Comparison of ENCODE assay signal across 1 cellular context in genomic region chrX:1262369-1262768, GRCh38.
TF ChIP-seq lines count a peak whose summit lies in the region.

No MANE protein-coding gene starts in this region.

TF ChIP-seq in GM23338, 12 proteins besides CTCF, POLR2A, EP300 and RAD21 (continued from another document):
- TF ChIP-seq, protein P1, sequence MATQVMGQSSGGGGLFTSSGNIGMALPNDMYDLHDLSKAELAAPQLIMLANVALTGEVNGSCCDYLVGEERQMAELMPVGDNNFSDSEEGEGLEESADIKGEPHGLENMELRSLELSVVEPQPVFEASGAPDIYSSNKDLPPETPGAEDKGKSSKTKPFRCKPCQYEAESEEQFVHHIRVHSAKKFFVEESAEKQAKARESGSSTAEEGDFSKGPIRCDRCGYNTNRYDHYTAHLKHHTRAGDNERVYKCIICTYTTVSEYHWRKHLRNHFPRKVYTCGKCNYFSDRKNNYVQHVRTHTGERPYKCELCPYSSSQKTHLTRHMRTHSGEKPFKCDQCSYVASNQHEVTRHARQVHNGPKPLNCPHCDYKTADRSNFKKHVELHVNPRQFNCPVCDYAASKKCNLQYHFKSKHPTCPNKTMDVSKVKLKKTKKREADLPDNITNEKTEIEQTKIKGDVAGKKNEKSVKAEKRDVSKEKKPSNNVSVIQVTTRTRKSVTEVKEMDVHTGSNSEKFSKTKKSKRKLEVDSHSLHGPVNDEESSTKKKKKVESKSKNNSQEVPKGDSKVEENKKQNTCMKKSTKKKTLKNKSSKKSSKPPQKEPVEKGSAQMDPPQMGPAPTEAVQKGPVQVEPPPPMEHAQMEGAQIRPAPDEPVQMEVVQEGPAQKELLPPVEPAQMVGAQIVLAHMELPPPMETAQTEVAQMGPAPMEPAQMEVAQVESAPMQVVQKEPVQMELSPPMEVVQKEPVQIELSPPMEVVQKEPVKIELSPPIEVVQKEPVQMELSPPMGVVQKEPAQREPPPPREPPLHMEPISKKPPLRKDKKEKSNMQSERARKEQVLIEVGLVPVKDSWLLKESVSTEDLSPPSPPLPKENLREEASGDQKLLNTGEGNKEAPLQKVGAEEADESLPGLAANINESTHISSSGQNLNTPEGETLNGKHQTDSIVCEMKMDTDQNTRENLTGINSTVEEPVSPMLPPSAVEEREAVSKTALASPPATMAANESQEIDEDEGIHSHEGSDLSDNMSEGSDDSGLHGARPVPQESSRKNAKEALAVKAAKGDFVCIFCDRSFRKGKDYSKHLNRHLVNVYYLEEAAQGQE (IDR thresholded peaks at IDR 0.05; ENCODE audit: unreplicated experiment) = no peak
- TF ChIP-seq, protein P2, sequence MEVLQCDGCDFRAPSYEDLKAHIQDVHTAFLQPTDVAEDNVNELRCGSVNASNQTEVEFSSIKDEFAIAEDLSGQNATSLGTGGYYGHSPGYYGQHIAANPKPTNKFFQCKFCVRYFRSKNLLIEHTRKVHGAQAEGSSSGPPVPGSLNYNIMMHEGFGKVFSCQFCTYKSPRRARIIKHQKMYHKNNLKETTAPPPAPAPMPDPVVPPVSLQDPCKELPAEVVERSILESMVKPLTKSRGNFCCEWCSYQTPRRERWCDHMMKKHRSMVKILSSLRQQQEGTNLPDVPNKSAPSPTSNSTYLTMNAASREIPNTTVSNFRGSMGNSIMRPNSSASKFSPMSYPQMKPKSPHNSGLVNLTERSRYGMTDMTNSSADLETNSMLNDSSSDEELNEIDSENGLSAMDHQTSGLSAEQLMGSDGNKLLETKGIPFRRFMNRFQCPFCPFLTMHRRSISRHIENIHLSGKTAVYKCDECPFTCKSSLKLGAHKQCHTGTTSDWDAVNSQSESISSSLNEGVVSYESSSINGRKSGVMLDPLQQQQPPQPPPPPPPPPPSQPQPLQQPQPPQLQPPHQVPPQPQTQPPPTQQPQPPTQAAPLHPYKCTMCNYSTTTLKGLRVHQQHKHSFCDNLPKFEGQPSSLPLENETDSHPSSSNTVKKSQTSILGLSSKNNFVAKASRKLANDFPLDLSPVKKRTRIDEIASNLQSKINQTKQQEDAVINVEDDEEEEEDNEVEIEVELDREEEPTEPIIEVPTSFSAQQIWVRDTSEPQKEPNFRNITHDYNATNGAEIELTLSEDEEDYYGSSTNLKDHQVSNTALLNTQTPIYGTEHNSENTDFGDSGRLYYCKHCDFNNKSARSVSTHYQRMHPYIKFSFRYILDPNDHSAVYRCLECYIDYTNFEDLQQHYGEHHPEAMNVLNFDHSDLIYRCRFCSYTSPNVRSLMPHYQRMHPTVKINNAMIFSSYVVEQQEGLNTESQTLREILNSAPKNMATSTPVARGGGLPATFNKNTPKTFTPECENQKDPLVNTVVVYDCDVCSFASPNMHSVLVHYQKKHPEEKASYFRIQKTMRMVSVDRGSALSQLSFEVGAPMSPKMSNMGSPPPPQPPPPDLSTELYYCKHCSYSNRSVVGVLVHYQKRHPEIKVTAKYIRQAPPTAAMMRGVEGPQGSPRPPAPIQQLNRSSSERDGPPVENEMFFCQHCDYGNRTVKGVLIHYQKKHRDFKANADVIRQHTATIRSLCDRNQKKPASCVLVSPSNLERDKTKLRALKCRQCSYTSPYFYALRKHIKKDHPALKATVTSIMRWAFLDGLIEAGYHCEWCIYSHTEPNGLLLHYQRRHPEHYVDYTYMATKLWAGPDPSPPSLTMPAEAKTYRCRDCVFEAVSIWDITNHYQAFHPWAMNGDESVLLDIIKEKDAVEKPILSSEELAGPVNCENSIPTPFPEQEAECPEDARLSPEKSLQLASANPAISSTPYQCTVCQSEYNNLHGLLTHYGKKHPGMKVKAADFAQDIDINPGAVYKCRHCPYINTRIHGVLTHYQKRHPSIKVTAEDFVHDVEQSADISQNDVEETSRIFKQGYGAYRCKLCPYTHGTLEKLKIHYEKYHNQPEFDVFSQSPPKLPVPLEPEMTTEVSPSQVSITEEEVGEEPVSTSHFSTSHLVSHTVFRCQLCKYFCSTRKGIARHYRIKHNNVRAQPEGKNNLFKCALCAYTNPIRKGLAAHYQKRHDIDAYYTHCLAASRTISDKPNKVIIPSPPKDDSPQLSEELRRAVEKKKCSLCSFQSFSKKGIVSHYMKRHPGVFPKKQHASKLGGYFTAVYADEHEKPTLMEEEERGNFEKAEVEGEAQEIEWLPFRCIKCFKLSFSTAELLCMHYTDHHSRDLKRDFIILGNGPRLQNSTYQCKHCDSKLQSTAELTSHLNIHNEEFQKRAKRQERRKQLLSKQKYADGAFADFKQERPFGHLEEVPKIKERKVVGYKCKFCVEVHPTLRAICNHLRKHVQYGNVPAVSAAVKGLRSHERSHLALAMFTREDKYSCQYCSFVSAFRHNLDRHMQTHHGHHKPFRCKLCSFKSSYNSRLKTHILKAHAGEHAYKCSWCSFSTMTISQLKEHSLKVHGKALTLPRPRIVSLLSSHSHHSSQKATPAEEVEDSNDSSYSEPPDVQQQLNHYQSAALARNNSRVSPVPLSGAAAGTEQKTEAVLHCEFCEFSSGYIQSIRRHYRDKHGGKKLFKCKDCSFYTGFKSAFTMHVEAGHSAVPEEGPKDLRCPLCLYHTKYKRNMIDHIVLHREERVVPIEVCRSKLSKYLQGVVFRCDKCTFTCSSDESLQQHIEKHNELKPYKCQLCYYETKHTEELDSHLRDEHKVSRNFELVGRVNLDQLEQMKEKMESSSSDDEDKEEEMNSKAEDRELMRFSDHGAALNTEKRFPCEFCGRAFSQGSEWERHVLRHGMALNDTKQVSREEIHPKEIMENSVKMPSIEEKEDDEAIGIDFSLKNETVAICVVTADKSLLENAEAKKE (CRISPR knock-in tag; IDR thresholded peaks at IDR 0.05) = no peak
